Comparison of ENCODE assay signal across 8 cellular contexts in genomic region chr14:89027097-89027740, GRCh38.
DNase-seq lines count a peak whose midpoint lies in the region; ATAC-seq, FAIRE-seq and TF ChIP-seq lines count a peak whose summit lies in the region.

No MANE protein-coding gene starts in this region.

- peaks cover 73% of the 10 kb centered on the region for H3K27me3 Mint-ChIP-seq in neural crest cell (ENCODE audit: low read depth)

- FAIRE-seq in GM18507 (lab: Jason Lieb, UNC), result peak; percentile 26
- FAIRE-seq in frontal cortex (lab: Jason Lieb, UNC), result no peak

- TF ChIP-seq CTCF in 22Rv1 (IDR thresholded peaks at IDR 0.05) (peak; percentile 97), neural crest cell (conservative IDR thresholded peaks at IDR 0.05) (peak; percentile 93)

- no peaks in the 10 kb centered on the region for H3K36me3 Mint-ChIP-seq in neural crest cell (ENCODE audit: low read depth)

- no peak overlapping the region for H3K27ac ChIP-seq in 22Rv1

- no peak overlapping the region for H3K27ac Mint-ChIP-seq in neural crest cell (ENCODE audit: unreplicated experiment)

- H3K4me1 Mint-ChIP-seq in neural crest cell, result no peaks in the 10 kb centered on the region

- no peaks in the 10 kb centered on the region for H3K9me3 Mint-ChIP-seq in neural crest cell

- H3K4me3 Mint-ChIP-seq in neural crest cell, result peak overlapping the region; percentile 77

- DNase-seq in GM18507 (ENCODE audit: extremely low spot score, insufficient read length, low read depth) (peak; percentile 76), NOMO-1 (lab: John Stamatoyannopoulos, UW; ENCODE audit: unreplicated experiment in 2 of 2) (peak; percentile 5 to 66), frontal cortex (ENCODE audit: low spot score in 2 of 2) (peak; percentile 72 to 86), neural crest cell (ENCODE audit: low read depth, low spot score) (peak; percentile 56), stromal cell of bone marrow (ENCODE audit: low read depth) (peak; percentile 8)
- peak; percentile 47 for DNase-seq in activated effector memory CD4-positive, alpha-beta T cell treated with Interleukin-2 at 50 U/mL for 16 hours

- peak; percentile 90 for ATAC-seq in HG02981 (IDR thresholded peaks at IDR 0.05; ENCODE audit: unreplicated experiment)

Comparison
In these comparisons a context has a peak if more than half of its experiments do, and no peak if none do; other contexts are left out.
1. DNase-seq: peak in every context shown above with its lines; median percentile 79 in frontal cortex; 76 in GM18507; 56 in neural crest cell; 47 in activated effector memory CD4-positive, alpha-beta T cell treated with Interleukin-2 at 50 U/mL for 16 hours; 36 in NOMO-1; 8 in stromal cell of bone marrow.